In the genomic region with DNA sequence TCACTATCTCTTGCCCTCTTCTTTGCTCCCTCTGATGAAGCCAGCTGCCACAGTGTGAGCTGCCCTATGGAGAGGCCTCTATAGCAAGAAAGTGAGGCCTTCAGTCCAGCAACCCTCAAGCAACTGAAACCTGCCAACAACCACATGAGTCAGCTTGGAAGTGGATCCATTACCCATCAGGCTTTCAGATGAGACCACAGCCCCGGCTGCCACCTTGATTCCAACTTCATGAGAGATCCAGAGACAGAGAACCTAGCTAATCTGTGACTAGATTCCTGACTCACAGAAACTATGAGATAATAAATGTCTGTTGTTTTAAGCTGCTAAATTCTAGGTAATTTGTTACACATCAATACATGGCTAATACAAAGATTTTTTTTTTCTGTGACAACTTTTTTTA, we compare ENCODE assay signal across 13 cellular contexts. TPM values are rescaled to one million over a fixed set of nuclear protein-coding genes. Genes with fewer than 3 reads are reported as not detected.
DNase-seq lines count a peak whose midpoint lies in the region; ATAC-seq lines count a peak whose summit lies in the region.
"Had no signal": no experiment of that assay in that cellular context is flagged by ENCODE, and none has a peak within 500 bp of the region (broad histone marks: within the 10 kb centered on the region; RNA-seq: fewer than 3 reads in every experiment).

No MANE protein-coding gene starts in this region.

- no peak overlapping the region for H3K4me3 Mint-ChIP-seq in activated CD4-positive, alpha-beta memory T cell treated with anti-CD3 and anti-CD28 coated beads for 36 hours
- H3K4me3 Mint-ChIP-seq in activated CD4-positive, alpha-beta memory T cell treated with anti-CD3 and anti-CD28 coated beads, Interleukin-2, amount 10 ng/mL, durations not matched to agents 7 days and 5 days: no peak overlapping the region
- H3K4me3 Mint-ChIP-seq in activated T-helper 17 cell treated with anti-CD3 and anti-CD28 coated beads, Interleukin-2, amount 50 U/mL, for 72 hours: no peak overlapping the region
- H3K4me3 Mint-ChIP-seq in stimulated activated effector memory CD8-positive, alpha-beta T cell treated with anti-CD3 and anti-CD28 coated beads, Interleukin-12 subunit alpha, Interleukin-12 subunit beta, amount 100 ng/mL, for 72 hours: no peak overlapping the region
- H3K4me3 Mint-ChIP-seq: B cell; CD4-positive, alpha-beta memory T cell; H9 had no signal

- no peaks in the 10 kb centered on the region for H3K27me3 Mint-ChIP-seq in activated CD4-positive, alpha-beta memory T cell treated with anti-CD3 and anti-CD28 coated beads for 36 hours
- no peaks in the 10 kb centered on the region for H3K27me3 Mint-ChIP-seq in activated CD4-positive, alpha-beta memory T cell treated with anti-CD3 and anti-CD28 coated beads, Interleukin-2, amount 10 ng/mL, durations not matched to agents 7 days and 5 days
- H3K27me3 Mint-ChIP-seq in activated T-helper 17 cell treated with anti-CD3 and anti-CD28 coated beads, Interleukin-2, amount 50 U/mL, for 72 hours: no peaks in the 10 kb centered on the region
- H3K27me3 Mint-ChIP-seq: B cell; CD4-positive, alpha-beta memory T cell had no signal

- no peaks in the 10 kb centered on the region for H3K36me3 Mint-ChIP-seq in activated CD4-positive, alpha-beta memory T cell treated with anti-CD3 and anti-CD28 coated beads for 36 hours
- H3K36me3 Mint-ChIP-seq in activated CD4-positive, alpha-beta memory T cell treated with anti-CD3 and anti-CD28 coated beads, Interleukin-2, amount 10 ng/mL, durations not matched to agents 7 days and 5 days (ENCODE audit: low read depth): no peaks in the 10 kb centered on the region
- no peaks in the 10 kb centered on the region for H3K36me3 Mint-ChIP-seq in activated naive CD4-positive, alpha-beta T cell treated with anti-CD3 and anti-CD28 coated beads, Interleukin-2, amount 50 U/mL, for 72 hours
- no peaks in the 10 kb centered on the region for H3K36me3 Mint-ChIP-seq in activated T-helper 17 cell treated with anti-CD3 and anti-CD28 coated beads, Interleukin-2, amount 50 U/mL, for 72 hours (ENCODE audit: low read depth)
- H3K36me3 Mint-ChIP-seq in stimulated activated effector memory CD8-positive, alpha-beta T cell treated with anti-CD3 and anti-CD28 coated beads, Interleukin-12 subunit alpha, Interleukin-12 subunit beta, amount 100 ng/mL, for 72 hours: no peaks in the 10 kb centered on the region
- H3K36me3 Mint-ChIP-seq: CD4-positive, alpha-beta memory T cell had no signal

- peaks cover 12% of the 10 kb centered on the region for H3K4me1 Mint-ChIP-seq in activated CD4-positive, alpha-beta memory T cell treated with anti-CD3 and anti-CD28 coated beads for 36 hours (ENCODE audit: low read depth)
- H3K4me1 Mint-ChIP-seq in activated CD4-positive, alpha-beta memory T cell treated with anti-CD3 and anti-CD28 coated beads, Interleukin-2, amount 10 ng/mL, durations not matched to agents 7 days and 5 days: peaks cover 6% of the 10 kb centered on the region
- peaks cover 6% of the 10 kb centered on the region for H3K4me1 Mint-ChIP-seq in activated T-helper 17 cell treated with anti-CD3 and anti-CD28 coated beads, Interleukin-2, amount 50 U/mL, for 72 hours
- peaks cover 12% of the 10 kb centered on the region for H3K4me1 Mint-ChIP-seq in stimulated activated effector memory CD8-positive, alpha-beta T cell treated with anti-CD3 and anti-CD28 coated beads, Interleukin-12 subunit alpha, Interleukin-12 subunit beta, amount 100 ng/mL, for 72 hours
- H3K4me1 Mint-ChIP-seq: B cell, H9 had no signal

- intact Hi-C loops in activated CD4-positive, alpha-beta memory T cell treated with anti-CD3 and anti-CD28 coated beads for 36 hours (cut with micrococcal nuclease): no loop called here

- peak; percentile 40 to 52 for ATAC-seq in activated naive CD4-positive, alpha-beta T cell treated with anti-CD3 and anti-CD28 coated beads, Interleukin-2, amount 50 U/mL, for 72 hours
- ATAC-seq in activated T-helper 17 cell treated with anti-CD3 and anti-CD28 coated beads, Interleukin-2, amount 50 U/mL, for 72 hours (replicated peaks): peak; percentile 85
- peak; percentile 76 for ATAC-seq in stimulated activated effector memory CD8-positive, alpha-beta T cell treated with anti-CD3 and anti-CD28 coated beads, Interleukin-12 subunit alpha, Interleukin-12 subunit beta, amount 100 ng/mL, for 72 hours
- no peak for ATAC-seq in GM21423 (IDR thresholded peaks at IDR 0.05; ENCODE audit: unreplicated experiment)

- POLR2A ChIA-PET in activated CD4-positive, alpha-beta memory T cell treated with anti-CD3 and anti-CD28 coated beads for 36 hours (lab: Charles Lee): interaction anchor here (0.7 to 1.1 kb wide), 2 partner anchors 13 to 71 kb away, joined by 3 read pairs; no protein-coding TSS in a partner anchor
- POLR2A ChIA-PET in activated CD4-positive, alpha-beta memory T cell treated with anti-CD3 and anti-CD28 coated beads, Interleukin-2, amount 10 ng/mL, durations not matched to agents 7 days and 5 days (lab: Charles Lee): no interaction called here

- H3K9me3 Mint-ChIP-seq in activated CD4-positive, alpha-beta memory T cell treated with anti-CD3 and anti-CD28 coated beads for 36 hours: no peaks in the 10 kb centered on the region
- H3K9me3 Mint-ChIP-seq in activated CD4-positive, alpha-beta memory T cell treated with anti-CD3 and anti-CD28 coated beads, Interleukin-2, amount 10 ng/mL, durations not matched to agents 7 days and 5 days: no peaks in the 10 kb centered on the region
- no peaks in the 10 kb centered on the region for H3K9me3 Mint-ChIP-seq in activated naive CD4-positive, alpha-beta T cell treated with anti-CD3 and anti-CD28 coated beads, Interleukin-2, amount 50 U/mL, for 72 hours
- H3K9me3 Mint-ChIP-seq in activated T-helper 17 cell treated with anti-CD3 and anti-CD28 coated beads, Interleukin-2, amount 50 U/mL, for 72 hours: no peaks in the 10 kb centered on the region
- no peaks in the 10 kb centered on the region for H3K9me3 Mint-ChIP-seq in stimulated activated effector memory CD8-positive, alpha-beta T cell treated with anti-CD3 and anti-CD28 coated beads, Interleukin-12 subunit alpha, Interleukin-12 subunit beta, amount 100 ng/mL, for 72 hours
- H3K9me3 Mint-ChIP-seq: CD4-positive, alpha-beta memory T cell had no signal

- CTCF ChIA-PET in activated CD4-positive, alpha-beta memory T cell treated with anti-CD3 and anti-CD28 coated beads for 36 hours (lab: Charles Lee): interaction anchor here (0.7 to 1.7 kb wide), 2 partner anchors 15 to 275 kb away, joined by 3 to 5 read pairs; no protein-coding TSS in a partner anchor
- CTCF ChIA-PET in activated CD4-positive, alpha-beta memory T cell treated with anti-CD3 and anti-CD28 coated beads, Interleukin-2, amount 10 ng/mL, durations not matched to agents 7 days and 5 days (lab: Charles Lee): no interaction called here

- peak; percentile 48 for DNase-seq in activated CD4-positive, alpha-beta memory T cell treated with anti-CD3 and anti-CD28 coated beads for 36 hours
- DNase-seq in activated CD4-positive, alpha-beta memory T cell treated with anti-CD3 and anti-CD28 coated beads, Interleukin-2, amount 10 ng/mL, durations not matched to agents 7 days and 5 days: no peak
- no peak for DNase-seq in activated naive CD4-positive, alpha-beta T cell treated with anti-CD3 and anti-CD28 coated beads, Interleukin-2, amount 50 U/mL, for 72 hours (ENCODE audit: low spot score in 2 of 2)
- DNase-seq in activated naive CD4-positive, alpha-beta T cell treated with Interleukin-2 at 50 U/mL for 16 hours: no peak
- no peak for DNase-seq in stimulated activated effector memory CD8-positive, alpha-beta T cell treated with anti-CD3 and anti-CD28 coated beads, Interleukin-12 subunit alpha, Interleukin-12 subunit beta, amount 100 ng/mL, for 72 hours (ENCODE audit: low spot score in 2 of 2)
- DNase-seq: CD4-positive, alpha-beta memory T cell; DMS79 treated with DMSO at 0.1 percent for 48 hours; EL; GOT3; H9 had no signal

- H3K27ac Mint-ChIP-seq in activated CD4-positive, alpha-beta memory T cell treated with anti-CD3 and anti-CD28 coated beads for 36 hours: no peak overlapping the region
- no peak overlapping the region for H3K27ac Mint-ChIP-seq in activated CD4-positive, alpha-beta memory T cell treated with anti-CD3 and anti-CD28 coated beads, Interleukin-2, amount 10 ng/mL, durations not matched to agents 7 days and 5 days
- H3K27ac Mint-ChIP-seq in activated naive CD4-positive, alpha-beta T cell treated with anti-CD3 and anti-CD28 coated beads, Interleukin-2, amount 50 U/mL, for 72 hours: no peak overlapping the region
- no peak overlapping the region for H3K27ac Mint-ChIP-seq in activated T-helper 17 cell treated with anti-CD3 and anti-CD28 coated beads, Interleukin-2, amount 50 U/mL, for 72 hours
- H3K27ac Mint-ChIP-seq in stimulated activated effector memory CD8-positive, alpha-beta T cell treated with anti-CD3 and anti-CD28 coated beads, Interleukin-12 subunit alpha, Interleukin-12 subunit beta, amount 100 ng/mL, for 72 hours: no peak overlapping the region
- H3K27ac Mint-ChIP-seq: B cell; CD4-positive, alpha-beta memory T cell; H9 had no signal

RNA-seq across cellular contexts. Expression of a gene that starts 20.4 kb away (rescaled TPM):
- 10 to 100 TPM; 95.2 to 99.6 TPM for total RNA-seq in activated CD4-positive, alpha-beta memory T cell treated with anti-CD3 and anti-CD28 coated beads for 36 hours
- total RNA-seq in activated CD4-positive, alpha-beta memory T cell treated with anti-CD3 and anti-CD28 coated beads, Interleukin-2, amount 10 ng/mL, durations not matched to agents 7 days and 5 days: 100 to 1,000 TPM; 156 to 157 TPM
- total RNA-seq in activated naive CD4-positive, alpha-beta T cell treated with anti-CD3 and anti-CD28 coated beads, Interleukin-2, amount 50 U/mL, for 72 hours: 10 to 100 TPM; 88.9 to 93.0 TPM
- total RNA-seq in activated T-helper 17 cell treated with anti-CD3 and anti-CD28 coated beads, Interleukin-2, amount 50 U/mL, for 72 hours: 100 to 1,000 TPM in 1 of 2 donors, 10 to 100 TPM in 1; 96.8 to 102 TPM

RNA-seq across cellular contexts. Expression of a gene that starts 33.3 kb away (rescaled TPM):
- total RNA-seq in activated CD4-positive, alpha-beta memory T cell treated with anti-CD3 and anti-CD28 coated beads for 36 hours: 10 to 100 TPM; 32.3 to 35.6 TPM
- 10 to 100 TPM; 30.3 to 33.2 TPM for total RNA-seq in activated CD4-positive, alpha-beta memory T cell treated with anti-CD3 and anti-CD28 coated beads, Interleukin-2, amount 10 ng/mL, durations not matched to agents 7 days and 5 days
- 10 to 100 TPM; 31.5 to 36.4 TPM for total RNA-seq in activated naive CD4-positive, alpha-beta T cell treated with anti-CD3 and anti-CD28 coated beads, Interleukin-2, amount 50 U/mL, for 72 hours
- 10 to 100 TPM; 24.2 to 30.5 TPM for total RNA-seq in activated T-helper 17 cell treated with anti-CD3 and anti-CD28 coated beads, Interleukin-2, amount 50 U/mL, for 72 hours
